32 cellular contexts compared by ENCODE assay signal in genomic region chr19:5120321-5120720, GRCh38.
"Had no signal": no experiment of that assay in that cellular context is flagged by ENCODE, and none has a peak within 500 bp of the region (broad histone marks: within the 10 kb centered on the region; RNA-seq: fewer than 3 reads in every experiment).

No MANE protein-coding gene starts in this region.

- H3K27me3 Mint-ChIP-seq: activated B cell treated with CpG ODN at 0.5 μM for 24 hours; activated CD4-positive, alpha-beta memory T cell treated with anti-CD3 and anti-CD28 coated beads for 36 hours; activated CD8-positive, alpha-beta memory T cell treated with anti-CD3 and anti-CD28 coated beads, Interleukin-2, amount 10 ng/mL, durations not matched to agents 7 days and 5 days; activated naive CD4-positive, alpha-beta T cell treated with anti-CD3 and anti-CD28 coated beads, Interleukin-2, amount 50 U/mL, for 24 hours; activated naive CD8-positive, alpha-beta T cell treated with anti-CD3 and anti-CD28 coated beads for 36 hours; activated naive CD8-positive, alpha-beta T cell treated with anti-CD3 and anti-CD28 coated beads, Interleukin-2, amount 50 U/mL, for 24 hours; central memory CD8-positive, alpha-beta T cell; T-helper 17 cell had no signal

- ATAC-seq: activated CD4-positive, CD25-positive, alpha-beta regulatory T cell treated with anti-CD3 and anti-CD28 coated beads, Interleukin-2, amount 50 U/mL, for 24 hours; activated CD8-positive, alpha-beta memory T cell treated with anti-CD3 and anti-CD28 coated beads, Interleukin-2, amount 10 ng/mL, durations not matched to agents 7 days and 5 days; activated CD8-positive, alpha-beta T cell treated with anti-CD3 and anti-CD28 coated beads, Interleukin-2, amount 10 ng/mL, durations not matched to agents 7 days and 5 days; activated naive CD8-positive, alpha-beta T cell treated with anti-CD3 and anti-CD28 coated beads, Interleukin-2, amount 50 U/mL, for 24 hours; body of pancreas; T-helper 17 cell had no signal

- H3K4me1 ChIP-seq: esophagus squamous epithelium had no signal

- H3K4me3 ChIP-seq: adrenal gland, body of pancreas, coronary artery, esophagus squamous epithelium had no signal

- H3K27ac Mint-ChIP-seq: activated CD4-positive, alpha-beta memory T cell treated with anti-CD3 and anti-CD28 coated beads for 36 hours; activated CD8-positive, alpha-beta T cell treated with anti-CD3 and anti-CD28 coated beads, Interleukin-2, amount 10 ng/mL, durations not matched to agents 7 days and 5 days; activated naive CD4-positive, alpha-beta T cell treated with anti-CD3 and anti-CD28 coated beads for 36 hours; activated naive CD4-positive, alpha-beta T cell treated with anti-CD3 and anti-CD28 coated beads, Interleukin-2, amount 50 U/mL, for 24 hours; activated naive CD8-positive, alpha-beta T cell treated with anti-CD3 and anti-CD28 coated beads for 36 hours; activated naive CD8-positive, alpha-beta T cell treated with anti-CD3 and anti-CD28 coated beads, Interleukin-2, amount 50 U/mL, for 24 hours; activated T-helper 1 cell treated with anti-CD3 and anti-CD28 coated beads, Interleukin-12 subunit alpha, Interleukin-12 subunit beta, Interleukin-2, Interleukin-4 antibody, amounts not matched to agents 30 ng/mL and 10 ng/mL and 1 ng/mL, durations not matched to agents 14 hours and 24 hours and 36 hours; activated T-helper 2 cell treated with anti-CD3 and anti-CD28 coated beads, Interferon-gamma antibody, Interleukin-2, Interleukin-4, amounts not matched to agents 10 μg/mL and 5 μg/mL and 100 μg/mL, durations not matched to agents 14 hours and 24 hours and 36 hours; T-helper 17 cell; T-helper 2 cell treated with Interferon-gamma antibody and Interleukin-4, amounts not matched to agents 5 μg/mL and 100 μg/mL, for 36 hours had no signal

- H3K27me3 ChIP-seq: adrenal gland, body of pancreas, esophagus squamous epithelium had no signal

- H3K9me3 ChIP-seq: adrenal gland, body of pancreas, esophagus squamous epithelium had no signal

- H3K4me3 Mint-ChIP-seq: activated B cell treated with CpG ODN at 0.5 μM for 24 hours; activated CD4-positive, alpha-beta memory T cell treated with anti-CD3 and anti-CD28 coated beads for 36 hours; activated CD8-positive, alpha-beta memory T cell treated with anti-CD3 and anti-CD28 coated beads, Interleukin-2, amount 10 ng/mL, durations not matched to agents 7 days and 5 days; activated CD8-positive, alpha-beta T cell treated with anti-CD3 and anti-CD28 coated beads, Interleukin-2, amount 10 ng/mL, durations not matched to agents 7 days and 5 days; activated naive CD4-positive, alpha-beta T cell treated with anti-CD3 and anti-CD28 coated beads for 36 hours; activated naive CD4-positive, alpha-beta T cell treated with anti-CD3 and anti-CD28 coated beads, Interleukin-2, amount 50 U/mL, for 24 hours; activated naive CD8-positive, alpha-beta T cell treated with anti-CD3 and anti-CD28 coated beads for 36 hours; activated naive CD8-positive, alpha-beta T cell treated with anti-CD3 and anti-CD28 coated beads, Interleukin-2, amount 50 U/mL, for 24 hours; activated T-helper 1 cell treated with anti-CD3 and anti-CD28 coated beads, Interleukin-12 subunit alpha, Interleukin-12 subunit beta, Interleukin-2, Interleukin-4 antibody, amounts not matched to agents 30 ng/mL and 10 ng/mL and 1 ng/mL, durations not matched to agents 14 hours and 24 hours and 36 hours; central memory CD8-positive, alpha-beta T cell; T-helper 17 cell; T-helper 2 cell treated with Interferon-gamma antibody and Interleukin-4, amounts not matched to agents 5 μg/mL and 100 μg/mL, for 36 hours had no signal

- H3K27ac ChIP-seq: adrenal gland, body of pancreas, coronary artery, epithelial cell of prostate, esophagus squamous epithelium, WERI-Rb-1 had no signal

- DNase-seq: activated B cell treated with CpG ODN at 0.5 μM for 24 hours; activated CD4-positive, alpha-beta memory T cell treated with anti-CD3 and anti-CD28 coated beads for 36 hours; activated CD4-positive, alpha-beta T cell treated with anti-CD3 and anti-CD28 coated beads for 48 hours; activated CD4-positive, alpha-beta T cell treated with anti-CD3 and anti-CD28 coated beads, Interleukin-2, amount 50 U/mL, for 1 hour; activated CD8-positive, alpha-beta memory T cell treated with anti-CD3 and anti-CD28 coated beads, Interleukin-2, amount 10 ng/mL, durations not matched to agents 7 days and 5 days; activated CD8-positive, alpha-beta memory T cell treated with anti-CD3 and anti-CD28 coated beads, Interleukin-2, amount 50 U/mL, for 4 hours; activated CD8-positive, alpha-beta T cell treated with anti-CD3 and anti-CD28 coated beads, Interleukin-2, amount 10 ng/mL, durations not matched to agents 7 days and 5 days; activated effector memory CD4-positive, alpha-beta T cell treated with anti-CD3 and anti-CD28 coated beads, Interleukin-2, amount 50 U/mL, for 16 hours; activated naive CD4-positive, alpha-beta T cell treated with anti-CD3 and anti-CD28 coated beads for 36 hours; activated naive CD8-positive, alpha-beta T cell treated with anti-CD3 and anti-CD28 coated beads for 36 hours; activated naive CD8-positive, alpha-beta T cell treated with anti-CD3 and anti-CD28 coated beads, Interleukin-2, amount 50 U/mL, for 24 hours; activated T-cell treated with anti-CD3 and anti-CD28 coated beads, Interleukin-2, amount 50 U/mL, for 1 hour; activated T-cell treated with anti-CD3 and anti-CD28 coated beads, Interleukin-2, amount 50 U/mL, for 48 hours; adrenal gland; aorta; body of pancreas; dermis blood vessel endothelial cell; effector CD4-positive, alpha-beta T cell; esophagus squamous epithelium; foreskin melanocyte; T-helper 1 cell; T-helper 17 cell; T1000; WERI-Rb-1 had no signal

- H3K9me3 Mint-ChIP-seq: activated B cell treated with CpG ODN at 0.5 μM for 24 hours; activated naive CD4-positive, alpha-beta T cell treated with anti-CD3 and anti-CD28 coated beads, Interleukin-2, amount 50 U/mL, for 24 hours; activated naive CD8-positive, alpha-beta T cell treated with anti-CD3 and anti-CD28 coated beads, Interleukin-2, amount 50 U/mL, for 24 hours; activated T-helper 1 cell treated with anti-CD3 and anti-CD28 coated beads, Interleukin-12 subunit alpha, Interleukin-12 subunit beta, Interleukin-2, Interleukin-4 antibody, amounts not matched to agents 30 ng/mL and 10 ng/mL and 1 ng/mL, durations not matched to agents 14 hours and 24 hours and 36 hours; activated T-helper 2 cell treated with anti-CD3 and anti-CD28 coated beads, Interferon-gamma antibody, Interleukin-2, Interleukin-4, amounts not matched to agents 10 μg/mL and 5 μg/mL and 100 μg/mL, durations not matched to agents 14 hours and 24 hours and 36 hours; central memory CD8-positive, alpha-beta T cell; T-helper 2 cell treated with Interferon-gamma antibody and Interleukin-4, amounts not matched to agents 5 μg/mL and 100 μg/mL, for 36 hours had no signal
